In the genomic region with DNA sequence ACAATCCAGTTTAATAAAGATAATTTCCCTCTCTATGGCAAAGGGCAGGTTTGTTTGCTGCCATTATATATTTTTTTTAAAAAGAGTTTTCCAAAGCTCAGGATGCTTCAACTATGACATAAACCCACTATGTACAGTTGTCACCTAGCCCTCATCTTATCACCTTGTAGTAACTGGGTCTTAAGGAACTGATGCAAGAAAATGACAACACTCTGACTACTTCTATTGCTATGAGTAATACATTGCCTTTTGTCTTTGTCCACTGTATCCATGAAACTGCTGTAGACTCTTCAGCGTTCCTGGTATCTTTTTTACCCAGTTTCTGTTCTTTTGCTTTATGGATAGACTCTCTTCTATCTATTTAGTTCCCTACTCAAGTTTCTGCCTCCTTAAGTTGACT, we compare ENCODE assay signal across 19 cellular contexts.
DNase-seq lines count a peak whose midpoint lies in the region; ATAC-seq and TF ChIP-seq lines count a peak whose summit lies in the region.
"Had no signal": no experiment of that assay in that cellular context is flagged by ENCODE, and none has a peak within 500 bp of the region (broad histone marks: within the 10 kb centered on the region; RNA-seq: fewer than 3 reads in every experiment).

No MANE protein-coding gene starts in this region.

- H3K4me1 ChIP-seq in mucosa of descending colon (ENCODE audit: low read depth) = no peaks in the 10 kb centered on the region
- H3K4me1 ChIP-seq: A549, Caco-2 had no signal

- DNase-seq in ELR (ENCODE audit: low read depth) (peak; percentile 29), RKO (ENCODE audit: low spot score) (peak; percentile 67), epithelial cell of esophagus (ENCODE audit: low read depth) (peak; percentile 23), mucosa of descending colon (no peak), UCSD-AML1 (lab: John Stamatoyannopoulos, UW; ENCODE audit: unreplicated experiment) (no peak), medulla oblongata (ENCODE audit: extremely low spot score) (no peak), NCI-H1105 (lab: John Stamatoyannopoulos, UW) (no peak), hippocampal formation (lab: John Stamatoyannopoulos, UW) (no peak)
- DNase-seq: AML-193, Caco-2, DMS53, GOT3, KG1, NCI-H1092, NCI-H187 treated with DMSO at 0.1 percent for 48 hours, NCI-H2171, NCI-H510A, SIG-M5 had no signal

- intact Hi-C loops in mucosa of descending colon (cut with DNase I, micrococcal nuclease) = no loop called here

- H3K36me3 ChIP-seq in mucosa of descending colon (ENCODE audit: low read depth) = no peaks in the 10 kb centered on the region

- TF ChIP-seq CTCF in epithelial cell of esophagus (IDR thresholded peaks at IDR 0.05; ENCODE audit: insufficient read depth, low read depth, low read length, missing control alignments) = no peak
- no peak for TF ChIP-seq CTCF in mucosa of descending colon (IDR thresholded peaks at IDR 0.05)

- peak; percentile 36 for ATAC-seq in mucosa of descending colon
- ATAC-seq: A549 had no signal

- no peaks in the 10 kb centered on the region for H3K9me3 ChIP-seq in mucosa of descending colon
- H3K9me3 ChIP-seq: A549, Caco-2 had no signal

- H3K4me3 ChIP-seq in epithelial cell of esophagus (ENCODE audit: low read length) = no peak overlapping the region
- H3K4me3 ChIP-seq in mucosa of descending colon = no peak overlapping the region
- H3K4me3 ChIP-seq: A549 had no signal

Comparison
In these comparisons a context has a peak if more than half of its experiments do, and no peak if none do; other contexts are left out.
1. DNase-seq: peak in ELR (single experiment), RKO (single experiment) and epithelial cell of esophagus (single experiment); none in mucosa of descending colon (0 of 3), UCSD-AML1 (single experiment), medulla oblongata (single experiment), NCI-H1105 (single experiment) and hippocampal formation (0 of 2).